ENCODE assay signal across 8 cellular contexts in the genomic region with DNA sequence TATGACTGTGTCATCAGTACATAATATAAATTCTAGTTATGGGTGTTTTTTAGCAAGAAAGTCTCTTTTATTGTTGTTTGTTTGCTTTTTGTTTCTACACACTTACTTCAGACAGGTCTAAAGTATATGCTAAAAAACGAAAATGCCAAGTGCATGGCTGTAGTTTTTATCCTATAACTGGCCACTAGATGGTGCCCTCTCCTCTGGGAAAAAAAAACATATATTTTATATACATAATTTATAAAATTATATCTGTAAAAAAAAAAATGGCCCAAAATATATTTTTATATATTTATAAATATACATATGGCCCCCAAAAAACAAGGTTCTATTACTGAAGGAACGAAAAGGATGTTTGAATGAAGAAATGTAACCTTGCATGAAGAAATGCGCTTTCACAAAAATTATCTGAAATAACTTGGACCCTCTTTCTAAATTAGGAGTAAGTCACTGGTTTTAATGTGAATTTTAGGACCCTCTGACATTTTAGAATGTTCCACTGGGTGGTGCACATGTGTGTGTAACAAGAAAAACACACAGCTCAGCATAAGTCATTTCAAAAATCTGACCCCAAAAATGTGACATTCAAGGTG.
DNase-seq lines count a peak whose midpoint lies in the region; ATAC-seq and TF ChIP-seq lines count a peak whose summit lies in the region.

No MANE protein-coding gene starts in this region.

- no peaks in the 10 kb centered on the region for H3K9me3 ChIP-seq in CD8-positive, alpha-beta T cell (ENCODE audit: low read length)
- H3K9me3 ChIP-seq in GM23248 (ENCODE audit: low read depth), result no peaks in the 10 kb centered on the region
- H3K9me3 ChIP-seq in fibroblast of lung (ENCODE audit: control insufficient read depth, insufficient read depth, low read depth, low read length), result no peaks in the 10 kb centered on the region
- no peaks in the 10 kb centered on the region for H3K9me3 ChIP-seq in vagina

- H3F3A ChIP-seq in GM23248 (ENCODE audit: insufficient read depth), result peaks cover 12% of the 10 kb centered on the region; the same call in 1 of the 2 replicates

- intact Hi-C loops in CD8-positive, alpha-beta T cell (cut with DNase I, micrococcal nuclease), result loop anchor here (1.0 to 10.0 kb wide), 5 partner anchors 217 to 1031 kb away; no protein-coding TSS in a partner anchor
- intact Hi-C loops in vagina (cut with DNase I), result no loop called here

- 36 to 41% methylated on average over 3 of the region's 3 CpGs for WGBS in GM23248 (ENCODE audit: low coverage in 1 of 2, low lambda C conversion rate in 2 of 2, missing lambda C conversion rate in 2 of 2), 2 experiments

- CTCF ChIA-PET in CD8-positive, alpha-beta T cell (lab: Charles Lee), result interaction anchor here (1.0 to 1.4 kb wide), 5 partner anchors 14 to 1031 kb away, joined by 3 to 4 read pairs (median 3); no protein-coding TSS in a partner anchor

- no peaks in the 10 kb centered on the region for H3K36me3 Mint-ChIP-seq in CD8-positive, alpha-beta T cell

- H3K27me3 ChIP-seq in CD8-positive, alpha-beta T cell (ENCODE audit: insufficient read depth, low read length), result no peaks in the 10 kb centered on the region
- no peaks in the 10 kb centered on the region for H3K27me3 ChIP-seq in GM23248 (replicated peaks; ENCODE audit: insufficient read depth)
- no peaks in the 10 kb centered on the region for H3K27me3 ChIP-seq in fibroblast of lung (ENCODE audit: control insufficient read depth, insufficient read depth, low read length)
- no peaks in the 10 kb centered on the region for H3K27me3 ChIP-seq in vagina

- H4K20me1 ChIP-seq in GM23248 (ENCODE audit: insufficient read depth), result no peaks in the 10 kb centered on the region
- no peaks in the 10 kb centered on the region for H4K20me1 ChIP-seq in fibroblast of lung (ENCODE audit: control insufficient read depth, extremely low read depth, insufficient read depth, low read length)

- no peaks in the 10 kb centered on the region for H3K4me1 ChIP-seq in CD8-positive, alpha-beta T cell (ENCODE audit: insufficient read depth, low read length)
- H3K4me1 ChIP-seq in GM23248 (ENCODE audit: insufficient read depth) (peaks cover 19% of the 10 kb centered on the region), fibroblast of lung (ENCODE audit: control insufficient read depth, extremely low read depth, insufficient read depth, low read length) (peaks cover 12% of the 10 kb centered on the region), vagina (no peaks in the 10 kb centered on the region)

- H3K27ac ChIP-seq in CD8-positive, alpha-beta T cell (ENCODE audit: low read depth, low read length), result no peak overlapping the region
- H3K27ac ChIP-seq in GM23248 (no peak overlapping the region), fibroblast of lung (ENCODE audit: insufficient read depth, low read length) (no peak overlapping the region), vagina (no peak overlapping the region)

- peak; percentile 79 for TF ChIP-seq CTCF in CD8-positive, alpha-beta T cell (IDR thresholded peaks at IDR 0.05)
- TF ChIP-seq CTCF in fibroblast of lung (conservative IDR thresholded peaks at IDR 0.05 in 1 of 2, IDR thresholded peaks at IDR 0.05 in 1 of 2; ENCODE audit: low read depth in 1 of 2, low read length in 2 of 2) (peak; percentile 54 to 62), vagina (IDR thresholded peaks at IDR 0.05) (peak in 2 of 3 experiments; percentile 18 to 37)

- no peak overlapping the region for H3K27ac Mint-ChIP-seq in CD8-positive, alpha-beta T cell

- no peak overlapping the region for H3K4me3 Mint-ChIP-seq in CD8-positive, alpha-beta T cell

- POLR2A ChIA-PET in CD8-positive, alpha-beta T cell (lab: Charles Lee), result no interaction called here

- ATAC-seq in CD8-positive, alpha-beta T cell, result peak; percentile 46
- no peak for ATAC-seq in GM19467 (IDR thresholded peaks at IDR 0.05; ENCODE audit: unreplicated experiment)

- no peak for TF ChIP-seq POLR2A in vagina (IDR thresholded peaks at IDR 0.05)

- H3K79me2 ChIP-seq in GM23248 (ENCODE audit: insufficient read depth), result no peaks in the 10 kb centered on the region
- no peaks in the 10 kb centered on the region for H3K79me2 ChIP-seq in fibroblast of lung (ENCODE audit: control insufficient read depth, insufficient read depth, low read length)

- H3K4me3 ChIP-seq in CD8-positive, alpha-beta T cell (ENCODE audit: low read depth, low read length), result no peak overlapping the region
- H3K4me3 ChIP-seq in GM23248, result no peak overlapping the region
- H3K4me3 ChIP-seq in fibroblast of lung (replicated peaks in 1 of 4; ENCODE audit: control extremely low read depth in 1 of 4, insufficient read depth in 1 of 4, low read depth in 3 of 4, low read length in 4 of 4), result no peak overlapping the region
- H3K4me3 ChIP-seq in vagina, result no peak overlapping the region

- H3K36me3 ChIP-seq in CD8-positive, alpha-beta T cell (ENCODE audit: insufficient read depth, low read length), result no peaks in the 10 kb centered on the region
- H3K36me3 ChIP-seq in GM23248 (ENCODE audit: low read depth) (no peaks in the 10 kb centered on the region), fibroblast of lung (ENCODE audit: control insufficient read depth, insufficient read depth, low read length) (peaks cover 2% of the 10 kb centered on the region), vagina (no peaks in the 10 kb centered on the region)

- H2AFZ ChIP-seq in GM23248 (no peak overlapping the region), fibroblast of lung (ENCODE audit: low read length) (no peak overlapping the region)

- in situ Hi-C loops in GM23248 (cut with MboI), result loop anchor here (25.0 kb wide), 1 partner anchor 707 kb away; no protein-coding TSS in a partner anchor

- no peak overlapping the region for H3K4me2 ChIP-seq in GM23248 (ENCODE audit: unreplicated experiment)
- H3K4me2 ChIP-seq in fibroblast of lung (ENCODE audit: extremely low read depth, insufficient read depth, low read length), result no peak overlapping the region

- H3K27me3 Mint-ChIP-seq in CD8-positive, alpha-beta T cell (ENCODE audit: low read depth), result peaks cover 9% of the 10 kb centered on the region

- DNase-seq in CD8-positive, alpha-beta T cell, result peak in 1 of 7 experiments; percentile 7
- peak; percentile 52 for DNase-seq in GM23248
- peak; percentile 47 for DNase-seq in RKO (ENCODE audit: low spot score)
- peak in 1 of 2 donors; percentile 54 for DNase-seq in fibroblast of lung (ENCODE audit: low read depth in 2 of 2)
- no peak for DNase-seq in vagina (ENCODE audit: extremely low spot score in 2 of 2)
- DNase-seq in anterior cingulate cortex (lab: John Stamatoyannopoulos, UW), result no peak
- DNase-seq in NCI-H1436 treated with DMSO at 0.1 percent for 48 hours (lab: John Stamatoyannopoulos, UW), result no peak

- H3K4me1 Mint-ChIP-seq in CD8-positive, alpha-beta T cell (ENCODE audit: low read depth), result no peaks in the 10 kb centered on the region

- no peaks in the 10 kb centered on the region for H3K9me2 ChIP-seq in GM23248 (ENCODE audit: insufficient read depth)

- no peak overlapping the region for H3K9ac ChIP-seq in GM23248
- no peak overlapping the region for H3K9ac ChIP-seq in fibroblast of lung (ENCODE audit: insufficient read depth, low read length)

- no peaks in the 10 kb centered on the region for H3K9me3 Mint-ChIP-seq in CD8-positive, alpha-beta T cell

Comparison
In these comparisons a context has a peak if more than half of its experiments do, and no peak if none do; other contexts are left out.
1. DNase-seq: peak in GM23248 (single experiment) and RKO (single experiment); none in vagina (0 of 2), anterior cingulate cortex (0 of 58) and NCI-H1436 treated with DMSO at 0.1 percent for 48 hours (single experiment).
2. CTCF ChIP-seq: peak in every context shown above with its lines; median percentile 79 in CD8-positive, alpha-beta T cell; 58 in fibroblast of lung; 28 in vagina.